In the genomic region with DNA sequence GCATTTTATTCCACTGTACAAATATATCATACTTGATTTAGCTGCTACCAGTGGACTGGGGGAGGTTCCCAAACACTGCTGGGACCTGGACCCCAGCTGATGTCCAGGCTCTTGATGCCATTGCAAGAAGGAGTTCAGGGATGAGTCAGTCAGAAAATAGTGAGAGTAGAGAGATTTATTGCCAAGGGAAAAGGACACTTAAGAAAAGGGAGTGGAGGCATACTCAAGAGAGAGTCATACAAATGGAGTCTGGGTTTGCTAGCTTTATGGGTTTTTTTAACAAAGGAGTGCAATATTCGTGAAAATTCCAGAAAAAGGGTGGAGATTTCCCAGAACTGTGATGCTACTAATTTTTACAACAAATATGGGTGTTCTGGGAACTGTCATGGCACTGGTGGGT, we compare ENCODE assay signal across 14 cellular contexts.
DNase-seq lines count a peak whose midpoint lies in the region; TF ChIP-seq lines count a peak whose summit lies in the region.
"Had no signal": no experiment of that assay in that cellular context is flagged by ENCODE, and none has a peak within 500 bp of the region (broad histone marks: within the 10 kb centered on the region; RNA-seq: fewer than 3 reads in every experiment).

No MANE protein-coding gene starts in this region.

- H3K27ac ChIP-seq in HEK293 (ENCODE audit: extremely low read depth, low read depth, low read length) (no peak overlapping the region), coronary artery (no peak overlapping the region)
- H3K27ac ChIP-seq: dorsolateral prefrontal cortex, thoracic aorta had no signal

- H3K27me3 ChIP-seq in adipocyte (replicated peaks; ENCODE audit: control insufficient read depth, insufficient read depth, low read length), result no peaks in the 10 kb centered on the region
- H3K27me3 ChIP-seq: dorsolateral prefrontal cortex had no signal

- H3K9me3 ChIP-seq in HEK293 (ENCODE audit: control insufficient read depth, insufficient read depth, low read depth, low read length) (no peaks in the 10 kb centered on the region), adipocyte (ENCODE audit: control insufficient read depth, low read length) (no peaks in the 10 kb centered on the region)
- H3K9me3 ChIP-seq: thoracic aorta had no signal

- CTCF ChIA-PET in HEK293 (lab: Yijun Ruan, JAX), result interaction anchor here (0.6 to 0.7 kb wide), 2 partner anchors 188 to 1099 kb away, joined by 4 read pairs; no protein-coding TSS in a partner anchor

- DNase-seq in adipocyte (ENCODE audit: low read depth) (no peak), hepatic stellate cell (ENCODE audit: low spot score) (peak; percentile 17), medulla oblongata (ENCODE audit: extremely low spot score) (no peak), coronary artery (ENCODE audit: low spot score) (no peak), midbrain (lab: John Stamatoyannopoulos, UW) (no peak)
- no peak for DNase-seq in stimulated activated naive CD4-positive, alpha-beta T cell (lab: John Stamatoyannopoulos, UW)
- DNase-seq: activated CD4-positive, alpha-beta T cell treated with anti-CD3 and anti-CD28 coated beads, Interleukin-2, amount 10 ng/mL, durations not matched to agents 24 days and 14 days; amygdala; CD4-positive, alpha-beta memory T cell; dorsolateral prefrontal cortex; MV-4-11; NCI-H69 had no signal

- H3K4me1 ChIP-seq in HEK293 (ENCODE audit: control insufficient read depth, insufficient read depth, low read length), result no peaks in the 10 kb centered on the region
- H3K4me1 ChIP-seq in adipocyte (ENCODE audit: control insufficient read depth, insufficient read depth, low read length), result peaks cover 44% of the 10 kb centered on the region

- POLR2A ChIA-PET in HEK293 (lab: Yijun Ruan, JAX), result no interaction called here

- TF ChIP-seq CTCF in HEK293 (tag by site-specific recombination; IDR thresholded peaks at IDR 0.05) (no peak), coronary artery (IDR thresholded peaks at IDR 0.05) (no peak)

- H3K4me3 ChIP-seq in HEK293 (ENCODE audit: low read depth, low read length) (no peak overlapping the region), adipocyte (ENCODE audit: low read length) (peak overlapping the region; percentile 61), coronary artery (no peak overlapping the region)
- H3K4me3 ChIP-seq: dorsolateral prefrontal cortex, thoracic aorta had no signal

- no peaks in the 10 kb centered on the region for H3K36me3 ChIP-seq in HEK293 (ENCODE audit: control insufficient read depth in 2 of 2, insufficient read depth in 1 of 2, low read length in 2 of 2)
- H3K36me3 ChIP-seq in adipocyte (ENCODE audit: control insufficient read depth, insufficient read depth, low read length, severe bottlenecking), result no peaks in the 10 kb centered on the region
- H3K36me3 ChIP-seq: thoracic aorta had no signal

- H3K9ac ChIP-seq in adipocyte (ENCODE audit: low read length), result peak overlapping the region; percentile 72

TF ChIP-seq in HEK293, 187 proteins besides CTCF, POLR2A, EP300 and RAD21:
- TF ChIP-seq, protein P1, sequence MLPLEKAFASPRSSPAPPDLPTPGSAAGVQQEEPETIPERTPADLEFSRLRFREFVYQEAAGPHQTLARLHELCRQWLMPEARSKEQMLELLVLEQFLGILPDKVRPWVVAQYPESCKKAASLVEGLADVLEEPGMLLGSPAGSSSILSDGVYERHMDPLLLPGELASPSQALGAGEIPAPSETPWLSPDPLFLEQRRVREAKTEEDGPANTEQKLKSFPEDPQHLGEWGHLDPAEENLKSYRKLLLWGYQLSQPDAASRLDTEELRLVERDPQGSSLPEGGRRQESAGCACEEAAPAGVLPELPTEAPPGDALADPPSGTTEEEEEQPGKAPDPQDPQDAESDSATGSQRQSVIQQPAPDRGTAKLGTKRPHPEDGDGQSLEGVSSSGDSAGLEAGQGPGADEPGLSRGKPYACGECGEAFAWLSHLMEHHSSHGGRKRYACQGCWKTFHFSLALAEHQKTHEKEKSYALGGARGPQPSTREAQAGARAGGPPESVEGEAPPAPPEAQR (tag by site-specific recombination; IDR thresholded peaks at IDR 0.05), result no peak
- peak; percentile 55; the same call in 1 of the 2 replicates for TF ChIP-seq PRDM1 (tag by site-specific recombination; IDR thresholded peaks at IDR 0.05)
- peak; percentile 17; the same call in 1 of the 2 replicates for TF ChIP-seq WT1 (tag by site-specific recombination; IDR thresholded peaks at IDR 0.05)
